ENCODE assay signal across 19 cellular contexts in genomic region chr3:187567026-187567425, GRCh38.
A peak's percentile ranks its signal among the peaks of the same experiment; 100 is the strongest.
DNase-seq lines count a peak whose midpoint lies in the region; ATAC-seq, FAIRE-seq and TF ChIP-seq lines count a peak whose summit lies in the region.
"Had no signal": no experiment of that assay in that cellular context is flagged by ENCODE, and none has a peak within 500 bp of the region (broad histone marks: within the 10 kb centered on the region; RNA-seq: fewer than 3 reads in every experiment).

No MANE protein-coding gene starts in this region.

- H3K36me3 Mint-ChIP-seq in MCF 10A (ENCODE audit: insufficient read depth, unreplicated experiment), result no peaks in the 10 kb centered on the region
- no peaks in the 10 kb centered on the region for H3K36me3 Mint-ChIP-seq in activated T-cell treated with anti-CD3 and anti-CD28 coated beads, Interleukin-2, amount 50 U/mL, for 72 hours (ENCODE audit: insufficient read depth in 2 of 2)
- H3K36me3 Mint-ChIP-seq: activated naive CD8-positive, alpha-beta T cell; natural killer cell treated with Interleukin-12 subunit alpha and Interleukin-12 subunit beta and Interleukin-15 and Interleukin-18, amount 100 ng/mL, for 72 hours had no signal

- H3K4me1 ChIP-seq in breast epithelium, result peaks cover 0 to 8% of the 10 kb centered on the region in 2 donors

- H3K4me3 ChIP-seq in breast epithelium, result no peak overlapping the region
- H3K4me3 ChIP-seq in SK-N-MC, result peak overlapping the region; percentile 59
- H3K4me3 ChIP-seq: HAP-1, left ventricle myocardium inferior had no signal

- no peaks in the 10 kb centered on the region for H3K9me3 ChIP-seq in breast epithelium
- H3K9me3 ChIP-seq in SK-N-MC (ENCODE audit: low read depth, low read length), result no peaks in the 10 kb centered on the region
- H3K9me3 ChIP-seq: HAP-1, left ventricle myocardium inferior had no signal

- FAIRE-seq in urothelium cell line (lab: Jason Lieb, UNC), result no peak
- FAIRE-seq: colon, D721Med had no signal

- intact Hi-C loops in MCF 10A (cut with micrococcal nuclease), result no loop called here
- intact Hi-C loops in breast epithelium (cut with DNase I; ENCODE audit: low total_unique reads), result no loop called here

- ATAC-seq in GM21786 (IDR thresholded peaks at IDR 0.05; ENCODE audit: unreplicated experiment), result no peak
- no peak for ATAC-seq in HG03097 (IDR thresholded peaks at IDR 0.05; ENCODE audit: low FRiP score, unreplicated experiment)
- no peak for ATAC-seq in activated T-cell treated with anti-CD3 and anti-CD28 coated beads, Interleukin-2, amount 50 U/mL, for 72 hours (replicated peaks in 1 of 2)
- ATAC-seq: natural killer cell treated with Interleukin-12 subunit alpha and Interleukin-12 subunit beta and Interleukin-15 and Interleukin-18, amount 100 ng/mL, for 72 hours had no signal

- no peak overlapping the region for H3K27ac Mint-ChIP-seq in MCF 10A (ENCODE audit: low read depth, unreplicated experiment)
- H3K27ac Mint-ChIP-seq in activated T-cell treated with anti-CD3 and anti-CD28 coated beads, Interleukin-2, amount 50 U/mL, for 72 hours, result no peak overlapping the region
- H3K27ac Mint-ChIP-seq: activated naive CD8-positive, alpha-beta T cell; natural killer cell treated with Interleukin-12 subunit alpha and Interleukin-12 subunit beta and Interleukin-15 and Interleukin-18, amount 100 ng/mL, for 72 hours; stimulated activated naive CD8-positive, alpha-beta T cell treated with anti-CD3 and anti-CD28 coated beads, Interleukin-15, Interleukin-2, amounts not matched to agents 100 ng/mL and 50 ng/mL, for 24 hours had no signal

- DNase-seq in MCF 10A (ENCODE audit: unreplicated experiment) (peak; percentile 54), breast epithelium (ENCODE audit: low spot score in 2 of 2) (no peak), SK-N-MC (ENCODE audit: low read depth, low spot score) (no peak), glomerular visceral epithelial cell (ENCODE audit: extremely low spot score) (peak; percentile 67), urothelium cell line (ENCODE audit: low spot score) (peak; percentile 43)
- DNase-seq in activated T-cell treated with anti-CD3 and anti-CD28 coated beads, Interleukin-2, amount 50 U/mL, for 72 hours, result no peak
- DNase-seq: activated CD4-positive, CD25-positive, alpha-beta regulatory T cell; erythroblast; hypothalamus; left ventricle myocardium inferior; NCI-H2171 had no signal

- H3K27me3 Mint-ChIP-seq in MCF 10A (ENCODE audit: insufficient read depth, unreplicated experiment), result peaks cover 19% of the 10 kb centered on the region
- peaks cover 37% of the 10 kb centered on the region for H3K27me3 Mint-ChIP-seq in activated T-cell treated with anti-CD3 and anti-CD28 coated beads, Interleukin-2, amount 50 U/mL, for 72 hours (ENCODE audit: low read depth)

- H3K4me1 Mint-ChIP-seq in MCF 10A (ENCODE audit: insufficient read depth, unreplicated experiment), result no peaks in the 10 kb centered on the region
- H3K4me1 Mint-ChIP-seq in activated T-cell treated with anti-CD3 and anti-CD28 coated beads, Interleukin-2, amount 50 U/mL, for 72 hours (ENCODE audit: low read depth), result no peaks in the 10 kb centered on the region

- TF ChIP-seq CTCF in MCF 10A (IDR thresholded peaks at IDR 0.05; ENCODE audit: unreplicated experiment), result no peak
- TF ChIP-seq CTCF in breast epithelium (IDR thresholded peaks at IDR 0.05), result no peak

- H3K9ac ChIP-seq in SK-N-MC (ENCODE audit: insufficient read length), result peak overlapping the region; percentile 62

- BruUV-seq in MCF 10A (replicated peaks; lab: Mats Ljungman, UMichigan), result no TSS peak

- no peak overlapping the region for H3K4me3 Mint-ChIP-seq in MCF 10A (ENCODE audit: unreplicated experiment)
- H3K4me3 Mint-ChIP-seq in activated T-cell treated with anti-CD3 and anti-CD28 coated beads, Interleukin-2, amount 50 U/mL, for 72 hours, result no peak overlapping the region
- H3K4me3 Mint-ChIP-seq: activated naive CD8-positive, alpha-beta T cell; natural killer cell treated with Interleukin-12 subunit alpha and Interleukin-12 subunit beta and Interleukin-15 and Interleukin-18, amount 100 ng/mL, for 72 hours; stimulated activated naive CD8-positive, alpha-beta T cell treated with anti-CD3 and anti-CD28 coated beads, Interleukin-15, Interleukin-2, amounts not matched to agents 100 ng/mL and 50 ng/mL, for 24 hours had no signal

- POLR2A ChIA-PET in MCF 10A (lab: Yijun Ruan, JAX), result no interaction called here

- H3K27ac ChIP-seq in breast epithelium (no peak overlapping the region), SK-N-MC (peak overlapping the region; percentile 99)
- H3K27ac ChIP-seq: left ventricle myocardium inferior had no signal

- H3K36me3 ChIP-seq in breast epithelium, result no peaks in the 10 kb centered on the region
- no peaks in the 10 kb centered on the region for H3K36me3 ChIP-seq in SK-N-MC (ENCODE audit: insufficient read depth, low read length)
- H3K36me3 ChIP-seq: HAP-1, left ventricle myocardium inferior had no signal

- TF ChIP-seq POLR2A in breast epithelium (IDR thresholded peaks at IDR 0.05), result no peak

- no peaks in the 10 kb centered on the region for H3K27me3 ChIP-seq in breast epithelium

- no peaks in the 10 kb centered on the region for H3K9me3 Mint-ChIP-seq in MCF 10A (ENCODE audit: unreplicated experiment)
- no peaks in the 10 kb centered on the region for H3K9me3 Mint-ChIP-seq in activated T-cell treated with anti-CD3 and anti-CD28 coated beads, Interleukin-2, amount 50 U/mL, for 72 hours
- H3K9me3 Mint-ChIP-seq: natural killer cell treated with Interleukin-12 subunit alpha and Interleukin-12 subunit beta and Interleukin-15 and Interleukin-18, amount 100 ng/mL, for 72 hours; stimulated activated naive CD8-positive, alpha-beta T cell treated with anti-CD3 and anti-CD28 coated beads, Interleukin-15, Interleukin-2, amounts not matched to agents 100 ng/mL and 50 ng/mL, for 24 hours had no signal

- CTCF ChIA-PET in MCF 10A (lab: Yijun Ruan, JAX), result interaction anchor here (2.6 kb wide), 1 partner anchor 248 kb away, joined by 12 read pairs; no protein-coding TSS in a partner anchor

Comparison
In these comparisons a context has a peak if more than half of its experiments do, and no peak if none do; other contexts are left out.
1. DNase-seq: peak in MCF 10A (single experiment), glomerular visceral epithelial cell (single experiment) and urothelium cell line (single experiment); none in breast epithelium (0 of 2), SK-N-MC (single experiment) and activated T-cell treated with anti-CD3 and anti-CD28 coated beads, Interleukin-2, amount 50 U/mL, for 72 hours (0 of 2).